7 cellular contexts compared by ENCODE assay signal in genomic region chr3:182795383-182795782, GRCh38. TPM values are rescaled to one million over a fixed set of nuclear protein-coding genes. Genes with fewer than 3 reads are reported as not detected.
A peak's percentile ranks its signal among the peaks of the same experiment; 100 is the strongest.
DNase-seq lines count a peak whose midpoint lies in the region; ATAC-seq, FAIRE-seq and TF ChIP-seq lines count a peak whose summit lies in the region.

No MANE protein-coding gene starts in this region.

- intact Hi-C loops in PC-3 (cut with micrococcal nuclease): loop anchor here (1.0 to 2.0 kb wide), 3 partner anchors 41 to 81 kb away; no protein-coding TSS in a partner anchor
- intact Hi-C loops in vagina (cut with DNase I): no loop called here

- FAIRE-seq in astrocyte (lab: Jason Lieb, UNC): no peak

- H3F3A ChIP-seq in PC-3 (ENCODE audit: low read length, unreplicated experiment): no peaks in the 10 kb centered on the region

- H2AFZ ChIP-seq in PC-3 (ENCODE audit: low read length) (peak overlapping the region; percentile 84), astrocyte (ENCODE audit: low read depth, low read length) (no peak overlapping the region)

- no peaks in the 10 kb centered on the region for H3K36me3 Mint-ChIP-seq in astrocyte (ENCODE audit: low read depth, unreplicated experiment)

- H4K20me1 ChIP-seq in PC-3 (ENCODE audit: low read length): no peaks in the 10 kb centered on the region
- H4K20me1 ChIP-seq in astrocyte (ENCODE audit: insufficient read depth, low read length): peaks cover 33% of the 10 kb centered on the region

- H3K4me1 Mint-ChIP-seq in astrocyte (ENCODE audit: low read depth, unreplicated experiment): peaks cover 7% of the 10 kb centered on the region

- no peak for TF ChIP-seq CTCF in GM13976 (IDR thresholded peaks at IDR 0.05; ENCODE audit: borderline replicate concordance, control extremely low read depth, extremely low read depth, insufficient read depth, missing control alignments)
- no peak for TF ChIP-seq CTCF in HEK293 (tag by site-specific recombination; IDR thresholded peaks at IDR 0.05)
- no peak for TF ChIP-seq CTCF in PC-3 (conservative IDR thresholded peaks at IDR 0.05; ENCODE audit: low read depth, low read length)
- TF ChIP-seq CTCF in astrocyte (IDR thresholded peaks at IDR 0.05; ENCODE audit: insufficient read depth, low read depth, low read length): no peak
- no peak for TF ChIP-seq CTCF in vagina (IDR thresholded peaks at IDR 0.05)

- WGBS in mesodermal cell (ENCODE audit: insufficient coverage in 2 of 2), 2 experiments: 83 to 86% methylated on average over 1 to 3 of the region's 3 CpGs

- H3K4me1 ChIP-seq in HEK293 (ENCODE audit: control insufficient read depth, insufficient read depth, low read length) (no peaks in the 10 kb centered on the region), PC-3 (ENCODE audit: insufficient read depth, low read length) (peaks cover 16% of the 10 kb centered on the region), astrocyte (ENCODE audit: insufficient read depth, low read length) (peaks cover 10% of the 10 kb centered on the region), mesodermal cell (ENCODE audit: control insufficient read depth, insufficient read depth, low read length, poor library complexity, severe bottlenecking) (peaks cover 3% of the 10 kb centered on the region), vagina (peaks cover 38% of the 10 kb centered on the region)

- no peak overlapping the region for H3K27ac ChIP-seq in HEK293 (ENCODE audit: extremely low read depth, low read depth, low read length)
- H3K27ac ChIP-seq in PC-3 (ENCODE audit: low read length): no peak overlapping the region
- H3K27ac ChIP-seq in astrocyte (ENCODE audit: low read depth, low read length): no peak overlapping the region
- H3K27ac ChIP-seq in mesodermal cell (ENCODE audit: low read depth, low read length, severe bottlenecking): no peak overlapping the region
- H3K27ac ChIP-seq in vagina: peak overlapping the region; percentile 95

- no TSS peak for BruUV-seq in PC-3 (replicated peaks; lab: Mats Ljungman, UMichigan)

- H3K36me3 ChIP-seq in HEK293 (ENCODE audit: control insufficient read depth in 2 of 2, insufficient read depth in 1 of 2, low read length in 2 of 2) (no peaks in the 10 kb centered on the region), PC-3 (ENCODE audit: low read depth, low read length) (no peaks in the 10 kb centered on the region), astrocyte (ENCODE audit: insufficient read depth, low read length) (no peaks in the 10 kb centered on the region), mesodermal cell (ENCODE audit: control insufficient read depth, insufficient read depth, low read length) (no peaks in the 10 kb centered on the region), vagina (no peaks in the 10 kb centered on the region)

- peak; percentile 7; the same call in 1 of the 2 replicates for ATAC-seq in PC-3

- peaks cover 4% of the 10 kb centered on the region for H3K27me3 Mint-ChIP-seq in astrocyte (ENCODE audit: low read depth, unreplicated experiment)

- H3K27ac Mint-ChIP-seq in astrocyte (ENCODE audit: unreplicated experiment): peak overlapping the region; percentile 29

- CTCF ChIA-PET in HEK293 (lab: Yijun Ruan, JAX): interaction anchor here (0.5 to 0.8 kb wide), 4 partner anchors 39 to 1392 kb away, joined by 3 read pairs; no protein-coding TSS in a partner anchor
- CTCF ChIA-PET in PC-3 (lab: Charles Lee): interaction anchor here (0.7 kb wide), 1 partner anchor 81 kb away, joined by 3 read pairs; no protein-coding TSS in a partner anchor

- H3K9me3 ChIP-seq in HEK293 (ENCODE audit: control insufficient read depth, insufficient read depth, low read depth, low read length): no peaks in the 10 kb centered on the region
- no peaks in the 10 kb centered on the region for H3K9me3 ChIP-seq in PC-3 (ENCODE audit: low read length)
- no peaks in the 10 kb centered on the region for H3K9me3 ChIP-seq in astrocyte (ENCODE audit: insufficient read depth, low read depth, low read length)
- no peaks in the 10 kb centered on the region for H3K9me3 ChIP-seq in mesodermal cell (ENCODE audit: control insufficient read depth, low read length)
- no peaks in the 10 kb centered on the region for H3K9me3 ChIP-seq in vagina

- no peak for TF ChIP-seq POLR2A in vagina (IDR thresholded peaks at IDR 0.05)

- peak overlapping the region; percentile 96 for H3K4me3 Mint-ChIP-seq in astrocyte (ENCODE audit: unreplicated experiment)

- H3K4me2 ChIP-seq in PC-3 (ENCODE audit: low read length) (peak overlapping the region; percentile 84), astrocyte (ENCODE audit: low read length) (peak overlapping the region; percentile 89)

- POLR2A ChIA-PET in HEK293 (lab: Yijun Ruan, JAX): no interaction called here
- POLR2A ChIA-PET in PC-3 (lab: Charles Lee; ENCODE audit: unreplicated experiment): interaction anchor here (0.7 kb wide), 1 partner anchor 8 kb away, joined by 3 read pairs; no protein-coding TSS in a partner anchor

- H3K27me3 ChIP-seq in PC-3 (ENCODE audit: low read length) (no peaks in the 10 kb centered on the region), astrocyte (ENCODE audit: insufficient read depth, low read length) (peaks cover 3% of the 10 kb centered on the region), vagina (no peaks in the 10 kb centered on the region)

- no peaks in the 10 kb centered on the region for H3K9me2 ChIP-seq in PC-3 (replicated peaks; ENCODE audit: low read length)

- H3K9ac ChIP-seq in PC-3 (ENCODE audit: low read length) (peak overlapping the region; percentile 78; the same call in 1 of the 2 replicates), astrocyte (ENCODE audit: low read length) (peak overlapping the region; percentile 86)

- in situ Hi-C loops in GM13976 (cut with MboI; ENCODE audit: low sequenced_read_pairs, unreplicated experiment): no loop called here

- DNase-seq in GM13976 (ENCODE audit: low spot score): peak; percentile 58
- DNase-seq in PC-3: peak; percentile 78
- no peak for DNase-seq in astrocyte (ENCODE audit: low read depth)
- DNase-seq in vagina (ENCODE audit: extremely low spot score in 2 of 2): no peak
- DNase-seq in NCI-H1092 treated with DMSO at 0.1 percent for 48 hours (lab: John Stamatoyannopoulos, UW): no peak

- H3K9me3 Mint-ChIP-seq in astrocyte (ENCODE audit: unreplicated experiment): no peaks in the 10 kb centered on the region

- H3K79me2 ChIP-seq in PC-3 (ENCODE audit: low read length) (peaks cover 50% of the 10 kb centered on the region), astrocyte (ENCODE audit: insufficient read depth, low read length) (peaks cover 65% of the 10 kb centered on the region)

- H3K4me3 ChIP-seq in HEK293 (ENCODE audit: low read depth, low read length) (peak overlapping the region; percentile 82), PC-3 (ENCODE audit: low read length) (peak overlapping the region; percentile 81), astrocyte (ENCODE audit: insufficient read depth, low read depth, low read length) (peak overlapping the region; percentile 77), mesodermal cell (ENCODE audit: extremely low read depth, insufficient read depth, low read length, poor library complexity, severe bottlenecking) (peak overlapping the region; percentile 73), vagina (peak overlapping the region; percentile 85 to 92)

TF ChIP-seq in HEK293, 187 proteins besides CTCF, POLR2A, EP300 and RAD21:
- peak; percentile 86 for TF ChIP-seq ZNF664 (tag by site-specific recombination; IDR thresholded peaks at IDR 0.05)
- TF ChIP-seq BCL11A (tag by site-specific recombination; IDR thresholded peaks at IDR 0.05; ENCODE audit: low read depth): no peak
- no peak for TF ChIP-seq ZNF629 (tag by site-specific recombination; IDR thresholded peaks at IDR 0.05)
- TF ChIP-seq ZNF335 (tag by site-specific recombination; conservative IDR thresholded peaks at IDR 0.05): peak; percentile 6; the same call in 1 of the 2 replicates
- peak; percentile 81 for TF ChIP-seq FEZF1 (tag by site-specific recombination; IDR thresholded peaks at IDR 0.05)
- TF ChIP-seq, protein P1, sequence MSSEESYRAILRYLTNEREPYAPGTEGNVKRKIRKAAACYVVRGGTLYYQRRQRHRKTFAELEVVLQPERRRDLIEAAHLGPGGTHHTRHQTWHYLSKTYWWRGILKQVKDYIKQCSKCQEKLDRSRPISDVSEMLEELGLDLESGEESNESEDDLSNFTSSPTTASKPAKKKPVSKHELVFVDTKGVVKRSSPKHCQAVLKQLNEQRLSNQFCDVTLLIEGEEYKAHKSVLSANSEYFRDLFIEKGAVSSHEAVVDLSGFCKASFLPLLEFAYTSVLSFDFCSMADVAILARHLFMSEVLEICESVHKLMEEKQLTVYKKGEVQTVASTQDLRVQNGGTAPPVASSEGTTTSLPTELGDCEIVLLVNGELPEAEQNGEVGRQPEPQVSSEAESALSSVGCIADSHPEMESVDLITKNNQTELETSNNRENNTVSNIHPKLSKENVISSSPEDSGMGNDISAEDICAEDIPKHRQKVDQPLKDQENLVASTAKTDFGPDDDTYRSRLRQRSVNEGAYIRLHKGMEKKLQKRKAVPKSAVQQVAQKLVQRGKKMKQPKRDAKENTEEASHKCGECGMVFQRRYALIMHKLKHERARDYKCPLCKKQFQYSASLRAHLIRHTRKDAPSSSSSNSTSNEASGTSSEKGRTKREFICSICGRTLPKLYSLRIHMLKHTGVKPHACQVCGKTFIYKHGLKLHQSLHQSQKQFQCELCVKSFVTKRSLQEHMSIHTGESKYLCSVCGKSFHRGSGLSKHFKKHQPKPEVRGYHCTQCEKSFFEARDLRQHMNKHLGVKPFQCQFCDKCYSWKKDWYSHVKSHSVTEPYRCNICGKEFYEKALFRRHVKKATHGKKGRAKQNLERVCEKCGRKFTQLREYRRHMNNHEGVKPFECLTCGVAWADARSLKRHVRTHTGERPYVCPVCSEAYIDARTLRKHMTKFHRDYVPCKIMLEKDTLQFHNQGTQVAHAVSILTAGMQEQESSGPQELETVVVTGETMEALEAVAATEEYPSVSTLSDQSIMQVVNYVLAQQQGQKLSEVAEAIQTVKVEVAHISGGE (tag by site-specific recombination; conservative IDR thresholded peaks at IDR 0.05; ENCODE audit: low read depth): peak; percentile 37; the same call in 1 of the 2 replicates
- peak; percentile 33; the same call in 1 of the 2 replicates for TF ChIP-seq ZBTB20 (tag by site-specific recombination; IDR thresholded peaks at IDR 0.05)

RNA-seq across cellular contexts. Expression of gene ATP11B, which starts 2.1 kb away (rescaled TPM):
- 48.8 and 56.2 TPM in 2 replicates for total RNA-seq in PC-3 (2014; rRNA removed)
- 42.8 and 43.9 TPM in 2 replicates for total RNA-seq in astrocyte
- polyA plus RNA-seq in mesodermal cell (2013, experiment 1 of 2): 24.2 TPM
- 24.9 TPM for polyA plus RNA-seq in mesodermal cell (2013, experiment 2 of 2)
- 100 TPM for total RNA-seq in vagina

Comparison
In these comparisons a context has a peak if more than half of its experiments do, and no peak if none do; other contexts are left out.
1. DNase-seq: peak in GM13976 (single experiment) and PC-3 (single experiment); none in astrocyte (single experiment), vagina (0 of 2) and NCI-H1092 treated with DMSO at 0.1 percent for 48 hours (single experiment).
2. Peak in every context shown above with its lines, with median percentiles within 50 percentile points of each other: H3K4me3 ChIP-seq.